In genomic region chr11:7663531-7663930, GRCh38 we compare ENCODE assay signal across 1 cellular context. TPM values are rescaled to one million over a fixed set of nuclear protein-coding genes. Genes with fewer than 3 reads are reported as not detected.
"Had no signal": no experiment of that assay in that cellular context is flagged by ENCODE, and none has a peak within 500 bp of the region (broad histone marks: within the 10 kb centered on the region; RNA-seq: fewer than 3 reads in every experiment).

No MANE protein-coding gene starts in this region.

RNA-seq across cellular contexts. Expression of gene OVCH2, which starts 42.7 kb away (rescaled TPM):
- total RNA-seq: GM12878 had no signal
- polyA plus RNA-seq: GM12878 had no signal
